Comparison of ENCODE assay signal across 13 cellular contexts in genomic region chr20:54633903-54634302, GRCh38.
DNase-seq lines count a peak whose midpoint lies in the region; ATAC-seq and TF ChIP-seq lines count a peak whose summit lies in the region.
"Had no signal": no experiment of that assay in that cellular context is flagged by ENCODE, and none has a peak within 500 bp of the region (broad histone marks: within the 10 kb centered on the region; RNA-seq: fewer than 3 reads in every experiment).

No MANE protein-coding gene starts in this region.

- no peak for TF ChIP-seq POLR2A in NB4 (IDR thresholded peaks at IDR 0.05; ENCODE audit: extremely low read depth, insufficient read length)

- TF ChIP-seq CTCF in GM13976 (IDR thresholded peaks at IDR 0.05; ENCODE audit: borderline replicate concordance, control extremely low read depth, extremely low read depth, insufficient read depth, missing control alignments) (no peak), NB4 (IDR thresholded peaks at IDR 0.05; ENCODE audit: low read depth, low read length) (no peak)

- ATAC-seq in GM19463 (IDR thresholded peaks at IDR 0.05; ENCODE audit: unreplicated experiment) (peak; percentile 99), HG02981 (IDR thresholded peaks at IDR 0.05; ENCODE audit: unreplicated experiment) (peak; percentile 95)

- DNase-seq in GM13976 (ENCODE audit: low spot score) = peak; percentile 69
- peak; percentile 8 for DNase-seq in NB4 (ENCODE audit: low read depth)
- no peak for DNase-seq in ecto neural progenitor cell (ENCODE audit: low spot score)
- DNase-seq in NCI-H187 (lab: John Stamatoyannopoulos, UW) = no peak
- DNase-seq in NCI-H2196 (lab: John Stamatoyannopoulos, UW; ENCODE audit: unreplicated experiment) = no peak
- DNase-seq in iPS-NIHi11 (ENCODE audit: low spot score) = no peak
- DNase-seq: mesendoderm, NCI-H1417, SK-N-SH, spleen had no signal

- no peak overlapping the region for H3K4me3 ChIP-seq in NB4 (ENCODE audit: low read depth, low read length)
- H3K4me3 ChIP-seq: BLaER1, spleen had no signal

- in situ Hi-C loops in GM13976 (cut with MboI; ENCODE audit: low sequenced_read_pairs, unreplicated experiment) = loop anchor here (10.0 to 25.0 kb wide), 2 partner anchors 409 to 522 kb away; no protein-coding TSS in a partner anchor

Comparison
In these comparisons a context has a peak if more than half of its experiments do, and no peak if none do; other contexts are left out.
1. DNase-seq: peak in GM13976 (single experiment) and NB4 (single experiment); none in ecto neural progenitor cell (single experiment), NCI-H187 (0 of 2), NCI-H2196 (single experiment) and iPS-NIHi11 (single experiment).